1 cellular context compared by ENCODE assay signal in genomic region chr9:15182003-15182695, GRCh38.
TF ChIP-seq lines count a peak whose summit lies in the region.

No MANE protein-coding gene starts in this region.

TF ChIP-seq in SK-N-SH treated with all-trans-retinoic acid at 6 μM for 48 hours, 23 proteins besides CTCF, POLR2A, EP300 and RAD21 (continued from another document):
- TF ChIP-seq PATZ1 (CRISPR knock-in tag; IDR thresholded peaks at IDR 0.05; ENCODE audit: borderline replicate concordance) (no peak), ESRRG (CRISPR knock-in tag; IDR thresholded peaks at IDR 0.05) (no peak), CSDC2 (CRISPR knock-in tag; IDR thresholded peaks at IDR 0.05) (no peak), ISL1 (CRISPR knock-in tag; IDR thresholded peaks at IDR 0.05) (no peak), TCF4 (CRISPR knock-in tag; IDR thresholded peaks at IDR 0.05; ENCODE audit: borderline replicate concordance) (no peak), RARB (CRISPR knock-in tag; IDR thresholded peaks at IDR 0.05) (no peak)
